In genomic region chr1:247373721-247374141, GRCh38 we compare ENCODE assay signal across 1 cellular context.
TF ChIP-seq lines count a peak whose summit lies in the region.

No MANE protein-coding gene starts in this region.

TF ChIP-seq in H1, 55 proteins besides CTCF, POLR2A, EP300 and RAD21 (continued from another document):
- TF ChIP-seq TAF7 (optimal IDR thresholded peaks at IDR 0.05; ENCODE audit: borderline replicate concordance, low read depth, low read length) (no peak), BCL11A (IDR thresholded peaks at IDR 0.05; ENCODE audit: low read depth in 2 of 2, low read length in 2 of 2) (no peak), KDM4A (IDR thresholded peaks at IDR 0.05; ENCODE audit: low read depth, low read length, severe bottlenecking) (no peak), GABPA (IDR thresholded peaks at IDR 0.05; ENCODE audit: borderline replicate concordance, insufficient read depth, low read length) (no peak), HDAC6 (IDR thresholded peaks at IDR 0.05; ENCODE audit: low read depth, low read length) (no peak), SIRT6 (IDR thresholded peaks at IDR 0.05; ENCODE audit: low read length) (no peak), RBBP5 (IDR thresholded peaks at IDR 0.05; ENCODE audit: borderline replicate concordance, low read depth, low read length) (no peak), HDAC2 (IDR thresholded peaks at IDR 0.05; ENCODE audit: borderline replicate concordance in 1 of 2, low read depth in 2 of 2, low read length in 2 of 2) (0 out of 4 replicates have a peak, but pooled peaks of 1 of the 2 experiments have one; percentile 73), ASH2L (IDR thresholded peaks at IDR 0.05; ENCODE audit: low read length) (peak; percentile 23), CHD1 (IDR thresholded peaks at IDR 0.05; ENCODE audit: low read depth, low read length) (no peak), SAP30 (IDR thresholded peaks at IDR 0.05; ENCODE audit: insufficient read depth, insufficient replicate concordance, low read length) (no peak), CHD7 (IDR thresholded peaks at IDR 0.05; ENCODE audit: insufficient replicate concordance, low read length) (no peak), RNF2 (IDR thresholded peaks at IDR 0.05; ENCODE audit: borderline replicate concordance, low read depth, low read length, missing control alignments, poor library complexity, severe bottlenecking) (no peak), TEAD4 (IDR thresholded peaks at IDR 0.05; ENCODE audit: low read depth, low read length) (peak; percentile 48; the same call in 1 of the 2 replicates), NRF1 (IDR thresholded peaks at IDR 0.05; ENCODE audit: low read depth, low read length) (no peak), TAF1 (IDR thresholded peaks at IDR 0.05; ENCODE audit: low read depth, low read length) (0 out of 2 replicates have a peak, but pooled peaks have one; percentile 37), CBX5 (IDR thresholded peaks at IDR 0.05; ENCODE audit: low read depth, low read length) (no peak), KDM1A (IDR thresholded peaks at IDR 0.05; ENCODE audit: borderline replicate concordance, low read length) (peak; percentile 26; the same call in 1 of the 2 replicates), EGR1 (IDR thresholded peaks at IDR 0.05; ENCODE audit: borderline replicate concordance, low read depth, low read length) (no peak)
- TF ChIP-seq, protein P1, sequence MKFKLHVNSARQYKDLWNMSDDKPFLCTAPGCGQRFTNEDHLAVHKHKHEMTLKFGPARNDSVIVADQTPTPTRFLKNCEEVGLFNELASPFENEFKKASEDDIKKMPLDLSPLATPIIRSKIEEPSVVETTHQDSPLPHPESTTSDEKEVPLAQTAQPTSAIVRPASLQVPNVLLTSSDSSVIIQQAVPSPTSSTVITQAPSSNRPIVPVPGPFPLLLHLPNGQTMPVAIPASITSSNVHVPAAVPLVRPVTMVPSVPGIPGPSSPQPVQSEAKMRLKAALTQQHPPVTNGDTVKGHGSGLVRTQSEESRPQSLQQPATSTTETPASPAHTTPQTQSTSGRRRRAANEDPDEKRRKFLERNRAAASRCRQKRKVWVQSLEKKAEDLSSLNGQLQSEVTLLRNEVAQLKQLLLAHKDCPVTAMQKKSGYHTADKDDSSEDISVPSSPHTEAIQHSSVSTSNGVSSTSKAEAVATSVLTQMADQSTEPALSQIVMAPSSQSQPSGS (IDR thresholded peaks at IDR 0.05; ENCODE audit: low read length): no peak
TF ChIP-seq in H1: peak in this region for 5.
